In the genomic region with DNA sequence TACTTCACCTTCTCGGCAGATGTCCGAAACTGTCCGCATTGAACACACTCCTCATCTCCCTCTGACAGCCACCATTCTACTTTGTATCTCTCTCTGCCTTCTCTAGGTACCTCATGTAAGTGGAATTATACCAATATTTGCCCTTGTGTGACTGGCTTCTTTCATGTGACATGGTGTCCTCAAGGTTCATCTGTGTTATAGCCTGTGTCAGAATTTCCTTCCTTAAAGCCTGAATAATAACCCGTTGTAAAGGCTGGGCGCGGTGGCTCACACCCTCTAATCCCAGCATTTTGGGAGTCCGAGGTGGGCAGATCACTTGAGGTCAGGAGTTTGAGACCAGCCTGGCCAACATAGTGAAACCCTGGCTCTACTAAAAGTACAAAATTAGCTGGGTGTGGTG, we compare ENCODE assay signal across 25 cellular contexts.
"Had no signal": no experiment of that assay in that cellular context is flagged by ENCODE, and none has a peak within 500 bp of the region (broad histone marks: within the 10 kb centered on the region; RNA-seq: fewer than 3 reads in every experiment).

No MANE protein-coding gene starts in this region.

- DNase-seq: colonic mucosa; cortex of kidney; effector CD8-positive, alpha-beta T cell; effector memory CD8-positive, alpha-beta T cell; endodermal cell; erythroblast; esophagus squamous epithelium; foreskin fibroblast; foreskin melanocyte; gastrocnemius medialis; glutamatergic neuron; head of caudate nucleus; heart right ventricle; hippocampal formation; immature natural killer cell; islet precursor cell; kidney; kidney glomerular epithelial cell; left lung; left ventricle myocardium superior; lower lobe of right lung; mesenchymal stem cell had no signal

- H3K9me3 ChIP-seq: colonic mucosa, esophagus squamous epithelium, gastrocnemius medialis, heart right ventricle, left lung, lower lobe of right lung had no signal

- H3K4me3 ChIP-seq: colonic mucosa, esophagus squamous epithelium, gastrocnemius medialis, heart right ventricle, left lung, lower lobe of right lung had no signal

- ATAC-seq: effector memory CD8-positive, alpha-beta T cell; esophagus mucosa; gastrocnemius medialis; heart right ventricle; left lung; left ventricle myocardium superior; lower lobe of right lung had no signal

- H3K4me1 ChIP-seq: colonic mucosa, esophagus squamous epithelium, gastrocnemius medialis, left lung, lower lobe of right lung had no signal

- H3K27ac ChIP-seq: colonic mucosa, epithelial cell of prostate, esophagus squamous epithelium, gastrocnemius medialis, heart right ventricle, left lung, lower lobe of right lung had no signal

- FAIRE-seq: endometrium, kidney had no signal

- H3K27me3 ChIP-seq: colonic mucosa, esophagus squamous epithelium, gastrocnemius medialis, heart right ventricle, left lung had no signal
